In genomic region chr6:117137711-117138110, GRCh38 we compare ENCODE assay signal across 12 cellular contexts.
DNase-seq lines count a peak whose midpoint lies in the region; ATAC-seq and TF ChIP-seq lines count a peak whose summit lies in the region.
"Had no signal": no experiment of that assay in that cellular context is flagged by ENCODE, and none has a peak within 500 bp of the region (broad histone marks: within the 10 kb centered on the region; RNA-seq: fewer than 3 reads in every experiment).

No MANE protein-coding gene starts in this region.

- TF ChIP-seq CTCF in left ventricle myocardium inferior (IDR thresholded peaks at IDR 0.05; ENCODE audit: borderline replicate concordance) (no peak), right atrium auricular region (IDR thresholded peaks at IDR 0.05) (no peak), psoas muscle (IDR thresholded peaks at IDR 0.05) (no peak), WERI-Rb-1 (IDR thresholded peaks at IDR 0.05; ENCODE audit: low read depth, low read length) (no peak), left lung (IDR thresholded peaks at IDR 0.05) (no peak)

- no peaks in the 10 kb centered on the region for H3K9me3 ChIP-seq in left ventricle myocardium inferior (replicated peaks)
- no peaks in the 10 kb centered on the region for H3K9me3 ChIP-seq in right atrium auricular region
- H3K9me3 ChIP-seq in psoas muscle: no peaks in the 10 kb centered on the region
- H3K9me3 ChIP-seq in WERI-Rb-1 (ENCODE audit: severe bottlenecking): no peaks in the 10 kb centered on the region
- no peaks in the 10 kb centered on the region for H3K9me3 ChIP-seq in left lung
- H3K9me3 ChIP-seq: BE2C, Caco-2 had no signal

- no peak overlapping the region for H3K4me3 ChIP-seq in left ventricle myocardium inferior
- H3K4me3 ChIP-seq in right atrium auricular region: no peak overlapping the region
- peak overlapping the region; percentile 37 for H3K4me3 ChIP-seq in psoas muscle
- no peak overlapping the region for H3K4me3 ChIP-seq in WERI-Rb-1 (ENCODE audit: low read depth, low read length)
- H3K4me3 ChIP-seq in left lung: no peak overlapping the region

- no peak for DNase-seq in left ventricle myocardium inferior
- DNase-seq in right atrium auricular region (ENCODE audit: low spot score): no peak
- peak in 1 of 2 donors; percentile 48 for DNase-seq in psoas muscle
- DNase-seq in WERI-Rb-1: no peak
- DNase-seq in left lung: no peak
- DNase-seq: ACHN; BE2C; C1 segment of cervical spinal cord; Caco-2; CD4-positive, alpha-beta T cell; H9 had no signal

- ATAC-seq in psoas muscle (peak; percentile 90 to 94 (median 93)), HG03521 (IDR thresholded peaks at IDR 0.05; ENCODE audit: unreplicated experiment) (no peak), left lung (no peak)

- H3K36me3 ChIP-seq in left ventricle myocardium inferior (no peaks in the 10 kb centered on the region), right atrium auricular region (no peaks in the 10 kb centered on the region), psoas muscle (ENCODE audit: insufficient read depth in 1 of 2, low read depth in 1 of 2) (no peaks in the 10 kb centered on the region), WERI-Rb-1 (no peaks in the 10 kb centered on the region), left lung (no peaks in the 10 kb centered on the region)
- H3K36me3 ChIP-seq: BE2C had no signal

- H3K27ac ChIP-seq in left ventricle myocardium inferior (replicated peaks) (peak overlapping the region; percentile 56), right atrium auricular region (peak overlapping the region; percentile 22 to 69), psoas muscle (peak overlapping the region; percentile 89), WERI-Rb-1 (no peak overlapping the region), left lung (no peak overlapping the region)

- H3K4me1 ChIP-seq in left ventricle myocardium inferior: peaks cover 28% of the 10 kb centered on the region
- peaks cover 0 to 14% of the 10 kb centered on the region in 2 donors for H3K4me1 ChIP-seq in right atrium auricular region
- peaks cover 19% of the 10 kb centered on the region for H3K4me1 ChIP-seq in psoas muscle
- no peaks in the 10 kb centered on the region for H3K4me1 ChIP-seq in left lung
- H3K4me1 ChIP-seq: BE2C, Caco-2 had no signal

- 28 to 46% (median 33%) methylated on average over 4 of the region's 4 CpGs for WGBS in psoas muscle, 3 donors

- intact Hi-C loops in left ventricle myocardium inferior (cut with micrococcal nuclease): no loop called here
- intact Hi-C loops in psoas muscle (cut with DNase I): loop anchor here in 1 of 2 donors (2.0 to 5.0 kb wide), 2 partner anchors 130 to 163 kb away; partner anchors contain the start of gene VGLL2
- intact Hi-C loops in left lung (cut with DNase I): no loop called here

- H3K27me3 ChIP-seq in left ventricle myocardium inferior (ENCODE audit: low read depth) (no peaks in the 10 kb centered on the region), right atrium auricular region (no peaks in the 10 kb centered on the region), psoas muscle (ENCODE audit: insufficient read depth in 3 of 3, low read length in 2 of 3) (no peaks in the 10 kb centered on the region), WERI-Rb-1 (ENCODE audit: insufficient read depth, low read depth, severe bottlenecking) (no peaks in the 10 kb centered on the region), left lung (no peaks in the 10 kb centered on the region)
- H3K27me3 ChIP-seq: BE2C had no signal

Comparison
In these comparisons a context has a peak if more than half of its experiments do, and no peak if none do; other contexts are left out.
1. H3K27ac ChIP-seq: peak in left ventricle myocardium inferior (single experiment), right atrium auricular region (2 of 2) and psoas muscle (single experiment); none in WERI-Rb-1 (single experiment) and left lung (0 of 2).
2. ATAC-seq: peak in psoas muscle (4 of 4); none in HG03521 (single experiment) and left lung (single experiment).